Comparison of ENCODE assay signal across 2 cellular contexts in genomic region chr3:196985954-196986885, GRCh38.
TF ChIP-seq lines count a peak whose summit lies in the region.

No MANE protein-coding gene starts in this region.

TF ChIP-seq in SK-N-SH, 30 proteins besides CTCF, POLR2A, EP300 and RAD21:
- TF ChIP-seq CHD2 (IDR thresholded peaks at IDR 0.05; ENCODE audit: low read length, partially characterized antibody) (no peak), GABPA (IDR thresholded peaks at IDR 0.05; ENCODE audit: low read depth) (no peak), MAX (IDR thresholded peaks at IDR 0.05; ENCODE audit: low read depth) (no peak), SIN3A (IDR thresholded peaks at IDR 0.05; ENCODE audit: borderline replicate concordance, low read depth, low read length) (no peak), TCF12 (IDR thresholded peaks at IDR 0.05) (no peak), POLR2AphosphoS5 (IDR thresholded peaks at IDR 0.05; ENCODE audit: low read depth, low read length) (no peak), USF1 (IDR thresholded peaks at IDR 0.05; ENCODE audit: borderline replicate concordance, low read depth) (no peak), TEAD4 (IDR thresholded peaks at IDR 0.05; ENCODE audit: borderline replicate concordance, insufficient read depth) (no peak), TAF1 (IDR thresholded peaks at IDR 0.05; ENCODE audit: borderline replicate concordance, low read depth, low read length) (no peak), SMC3 (IDR thresholded peaks at IDR 0.05; ENCODE audit: low read depth, low read length) (no peak), GATA2 (CRISPR knock-in tag; IDR thresholded peaks at IDR 0.05) (no peak)

TF ChIP-seq in SK-N-SH treated with all-trans-retinoic acid at 6 μM for 48 hours, 23 proteins besides CTCF, POLR2A, EP300 and RAD21:
- no peak for TF ChIP-seq PPARA (CRISPR knock-in tag; IDR thresholded peaks at IDR 0.05; ENCODE audit: borderline replicate concordance)
- TF ChIP-seq GLIS3 (CRISPR knock-in tag; IDR thresholded peaks at IDR 0.05): no peak
- no peak for TF ChIP-seq ZNF70 (CRISPR knock-in tag; IDR thresholded peaks at IDR 0.05)
- no peak for TF ChIP-seq CREB5 (CRISPR knock-in tag; IDR thresholded peaks at IDR 0.05; ENCODE audit: low read depth)
- no peak for TF ChIP-seq RARB (CRISPR knock-in tag; IDR thresholded peaks at IDR 0.05)
- no peak for TF ChIP-seq TSHZ2 (CRISPR knock-in tag; IDR thresholded peaks at IDR 0.05)
- TF ChIP-seq ZNF8 (CRISPR knock-in tag; IDR thresholded peaks at IDR 0.05): no peak
- no peak for TF ChIP-seq ISL1 (CRISPR knock-in tag; IDR thresholded peaks at IDR 0.05)
- no peak for TF ChIP-seq SNAI2 (CRISPR knock-in tag; IDR thresholded peaks at IDR 0.05)
- no peak for TF ChIP-seq ZNF565 (CRISPR knock-in tag; conservative IDR thresholded peaks at IDR 0.05; ENCODE audit: low read depth)
- TF ChIP-seq CSRNP3 (CRISPR knock-in tag; IDR thresholded peaks at IDR 0.05): no peak
- TF ChIP-seq CSDC2 (CRISPR knock-in tag; IDR thresholded peaks at IDR 0.05): no peak
- no peak for TF ChIP-seq TOX (CRISPR knock-in tag; IDR thresholded peaks at IDR 0.05; ENCODE audit: borderline replicate concordance)
- no peak for TF ChIP-seq TCF4 (CRISPR knock-in tag; IDR thresholded peaks at IDR 0.05; ENCODE audit: borderline replicate concordance)
- TF ChIP-seq ARNTL (CRISPR knock-in tag; IDR thresholded peaks at IDR 0.05; ENCODE audit: borderline replicate concordance, low read depth): no peak
